Comparison of ENCODE assay signal across 25 cellular contexts in the genomic region with DNA sequence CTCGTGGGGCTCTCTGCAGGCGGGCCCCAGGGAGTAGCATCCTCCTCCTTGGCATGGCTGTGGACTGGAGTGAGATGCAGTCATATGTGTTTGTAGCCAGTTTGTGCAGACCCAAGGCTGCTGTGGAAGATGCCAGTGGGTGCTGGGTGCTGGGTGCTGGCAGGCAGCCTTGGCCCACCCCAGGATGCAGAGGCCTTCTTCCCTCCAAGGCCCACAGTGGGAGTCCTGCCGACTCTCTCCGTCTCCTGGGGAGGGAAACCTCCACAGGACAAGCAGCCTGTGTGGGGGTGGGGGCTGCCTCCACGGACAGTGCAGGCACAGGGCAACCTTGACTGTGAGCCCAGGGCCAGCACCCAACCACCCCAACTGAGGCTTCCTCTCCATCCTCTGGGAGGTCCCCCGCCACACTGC. TPM values are rescaled to one million over a fixed set of nuclear protein-coding genes. Genes with fewer than 3 reads are reported as not detected.
DNase-seq lines count a peak whose midpoint lies in the region; ATAC-seq, FAIRE-seq and TF ChIP-seq lines count a peak whose summit lies in the region.
"Had no signal": no experiment of that assay in that cellular context is flagged by ENCODE, and none has a peak within 500 bp of the region (broad histone marks: within the 10 kb centered on the region; RNA-seq: fewer than 3 reads in every experiment).

No MANE protein-coding gene starts in this region.

- peak overlapping the region; percentile 41 for H3K27ac Mint-ChIP-seq in T-helper 17 cell
- no peak overlapping the region for H3K27ac Mint-ChIP-seq in T-helper 2 cell treated with Interferon-gamma antibody and Interleukin-4, amounts not matched to agents 5 μg/mL and 100 μg/mL, for 36 hours
- H3K27ac Mint-ChIP-seq: activated CD4-positive, alpha-beta T cell treated with anti-CD3 and anti-CD28 coated beads, Interleukin-2, amount 10 ng/mL, durations not matched to agents 24 days and 14 days; activated T-helper 2 cell treated with anti-CD3 and anti-CD28 coated beads, Interferon-gamma antibody, Interleukin-2, Interleukin-4, amounts not matched to agents 10 μg/mL and 5 μg/mL and 100 μg/mL, durations not matched to agents 14 hours and 24 hours and 36 hours; CD8-positive, alpha-beta memory T cell; stimulated activated memory B cell treated with anti-CD40 and anti-IgM and Interleukin-4, amounts not matched to agents 10 μg/mL and 1 μg/mL and 100 μg/mL, for 72 hours had no signal

- FAIRE-seq in HTR-8/SVneo (lab: Jason Lieb, UNC) = no peak
- FAIRE-seq: bronchial epithelial cell, endothelial cell of umbilical vein, H54, islet of Langerhans, pancreas had no signal

- no peaks in the 10 kb centered on the region for H3K27me3 ChIP-seq in tibial artery
- H3K27me3 ChIP-seq: pancreas had no signal

- peaks cover 12 to 62% (median 51%) of the 10 kb centered on the region in 4 donors for H3K4me1 ChIP-seq in tibial artery
- H3K4me1 ChIP-seq: pancreas had no signal

- no peaks in the 10 kb centered on the region for H3K9me3 Mint-ChIP-seq in T-helper 2 cell treated with Interferon-gamma antibody and Interleukin-4, amounts not matched to agents 5 μg/mL and 100 μg/mL, for 36 hours
- H3K9me3 Mint-ChIP-seq: activated CD4-positive, alpha-beta T cell treated with anti-CD3 and anti-CD28 coated beads, Interleukin-2, amount 10 ng/mL, durations not matched to agents 24 days and 14 days; activated T-helper 2 cell treated with anti-CD3 and anti-CD28 coated beads, Interferon-gamma antibody, Interleukin-2, Interleukin-4, amounts not matched to agents 10 μg/mL and 5 μg/mL and 100 μg/mL, durations not matched to agents 14 hours and 24 hours and 36 hours; CD8-positive, alpha-beta memory T cell; stimulated activated memory B cell treated with anti-CD40 and anti-IgM and Interleukin-4, amounts not matched to agents 10 μg/mL and 1 μg/mL and 100 μg/mL, for 72 hours had no signal

- intact Hi-C loops in tibial artery (cut with DNase I; ENCODE audit: low total_unique reads) = no loop called here

- H3K4me3 ChIP-seq in tibial artery = no peak overlapping the region
- H3K4me3 ChIP-seq: lung, pancreas had no signal

- no peak for ATAC-seq in T-helper 17 cell
- ATAC-seq: stimulated activated memory B cell treated with anti-CD40 and anti-IgM and Interleukin-4, amounts not matched to agents 10 μg/mL and 1 μg/mL and 100 μg/mL, for 72 hours had no signal

- DNase-seq in GM13977 (ENCODE audit: low spot score) (peak; percentile 12), T-helper 17 cell (no peak), mesenteric fat pad (ENCODE audit: low spot score) (peak; percentile 65), tibial artery (peak in 1 of 2 donors; percentile 65), NCI-H345 (lab: John Stamatoyannopoulos, UW) (no peak), HTR-8/SVneo (ENCODE audit: insufficient read length, low spot score) (no peak)
- DNase-seq in T-helper 2 cell treated with Interferon-gamma antibody and Interleukin-4, amounts not matched to agents 5 μg/mL and 100 μg/mL, for 36 hours (ENCODE audit: low spot score) = no peak
- DNase-seq: activated CD4-positive, alpha-beta T cell treated with anti-CD3 and anti-CD28 coated beads, Interleukin-2, amount 10 ng/mL, durations not matched to agents 24 days and 14 days; CD8-positive, alpha-beta memory T cell; dermis blood vessel endothelial cell; DMS79; hippocampal formation; NCI-H1436; NCI-H2171 treated with DMSO at 0.1 percent for 48 hours; NCI-H69; Right ventricle myocardium superior; T-helper 1 cell had no signal

- peak overlapping the region; percentile 12 to 64 for H3K27ac ChIP-seq in tibial artery
- H3K27ac ChIP-seq: pancreas had no signal

- H3K9me3 ChIP-seq in T-helper 17 cell (ENCODE audit: control insufficient read depth, low read length, poor library complexity, severe bottlenecking) = no peaks in the 10 kb centered on the region
- no peaks in the 10 kb centered on the region for H3K9me3 ChIP-seq in tibial artery
- H3K9me3 ChIP-seq: pancreas had no signal

- H3K4me3 Mint-ChIP-seq in T-helper 17 cell = no peak overlapping the region
- no peak overlapping the region for H3K4me3 Mint-ChIP-seq in T-helper 2 cell treated with Interferon-gamma antibody and Interleukin-4, amounts not matched to agents 5 μg/mL and 100 μg/mL, for 36 hours
- H3K4me3 Mint-ChIP-seq: activated CD4-positive, alpha-beta T cell treated with anti-CD3 and anti-CD28 coated beads, Interleukin-2, amount 10 ng/mL, durations not matched to agents 24 days and 14 days; CD8-positive, alpha-beta memory T cell; stimulated activated memory B cell treated with anti-CD40 and anti-IgM and Interleukin-4, amounts not matched to agents 10 μg/mL and 1 μg/mL and 100 μg/mL, for 72 hours had no signal

- H3K36me3 Mint-ChIP-seq in T-helper 17 cell (ENCODE audit: low read depth) = peaks cover 10% of the 10 kb centered on the region
- H3K36me3 Mint-ChIP-seq in T-helper 2 cell treated with Interferon-gamma antibody and Interleukin-4, amounts not matched to agents 5 μg/mL and 100 μg/mL, for 36 hours (ENCODE audit: low read depth) = no peaks in the 10 kb centered on the region
- H3K36me3 Mint-ChIP-seq: CD8-positive, alpha-beta memory T cell; stimulated activated memory B cell treated with anti-CD40 and anti-IgM and Interleukin-4, amounts not matched to agents 10 μg/mL and 1 μg/mL and 100 μg/mL, for 72 hours had no signal

- H3K36me3 ChIP-seq in tibial artery = no peaks in the 10 kb centered on the region
- H3K36me3 ChIP-seq: pancreas had no signal

- peaks cover 43% of the 10 kb centered on the region for H3K27me3 Mint-ChIP-seq in T-helper 17 cell
- peaks cover 15% of the 10 kb centered on the region for H3K27me3 Mint-ChIP-seq in T-helper 2 cell treated with Interferon-gamma antibody and Interleukin-4, amounts not matched to agents 5 μg/mL and 100 μg/mL, for 36 hours (ENCODE audit: low read depth)

- TF ChIP-seq CTCF in GM13977 (IDR thresholded peaks at IDR 0.05; ENCODE audit: extremely low read depth, insufficient read depth, missing control alignments) (no peak), tibial artery (IDR thresholded peaks at IDR 0.05) (no peak)

- in situ Hi-C loops in GM13977 (cut with MboI; ENCODE audit: low pct_unique_long_range_greater_than_20kb, low sequenced_read_pairs, unreplicated experiment) = no loop called here

- H3K4me1 Mint-ChIP-seq in T-helper 17 cell = peaks cover 6% of the 10 kb centered on the region
- H3K4me1 Mint-ChIP-seq in T-helper 2 cell treated with Interferon-gamma antibody and Interleukin-4, amounts not matched to agents 5 μg/mL and 100 μg/mL, for 36 hours (ENCODE audit: low read depth) = no peaks in the 10 kb centered on the region
- H3K4me1 Mint-ChIP-seq: activated CD4-positive, alpha-beta T cell treated with anti-CD3 and anti-CD28 coated beads, Interleukin-2, amount 10 ng/mL, durations not matched to agents 24 days and 14 days; CD8-positive, alpha-beta memory T cell; stimulated activated memory B cell treated with anti-CD40 and anti-IgM and Interleukin-4, amounts not matched to agents 10 μg/mL and 1 μg/mL and 100 μg/mL, for 72 hours had no signal

RNA-seq across cellular contexts. Expression of a gene that starts 13.8 kb away (rescaled TPM):
- total RNA-seq in T-helper 17 cell (not detected), mesenteric fat pad (not detected)
- total RNA-seq: CD8-positive, alpha-beta memory T cell; endothelial cell of umbilical vein; Right ventricle myocardium superior had no signal

RNA-seq across cellular contexts. Expression of a gene that starts 59.1 kb away (rescaled TPM):
- total RNA-seq in T-helper 17 cell (10 to 100 TPM; 15.4 to 16.6 TPM), mesenteric fat pad (309 TPM)

Comparison
In these comparisons a context has a peak if more than half of its experiments do, and no peak if none do; other contexts are left out.
1. DNase-seq: peak in GM13977 (single experiment) and mesenteric fat pad (single experiment); none in T-helper 17 cell (0 of 3), T-helper 2 cell treated with Interferon-gamma antibody and Interleukin-4, amounts not matched to agents 5 μg/mL and 100 μg/mL, for 36 hours (single experiment), NCI-H345 (single experiment) and HTR-8/SVneo (single experiment).
2. RNA of a gene that starts 59.1 kb away (total RNA-seq): 309 TPM in mesenteric fat pad (single experiment); 15.4 to 16.6 TPM in T-helper 17 cell; every median in the first group is over 10 times any median in the second.